Comparison of ENCODE assay signal across 9 cellular contexts in genomic region chr15:70493787-70494514, GRCh38.
A peak's percentile ranks its signal among the peaks of the same experiment; 100 is the strongest.
DNase-seq lines count a peak whose midpoint lies in the region; ATAC-seq and TF ChIP-seq lines count a peak whose summit lies in the region.
"Had no signal": no experiment of that assay in that cellular context is flagged by ENCODE, and none has a peak within 500 bp of the region (broad histone marks: within the 10 kb centered on the region; RNA-seq: fewer than 3 reads in every experiment).

No MANE protein-coding gene starts in this region.

- H3K4me3 Mint-ChIP-seq in mesothelial cell of epicardium = no peak overlapping the region

- no peak for TF ChIP-seq CTCF in mesothelial cell of epicardium (IDR thresholded peaks at IDR 0.05; ENCODE audit: unreplicated experiment)

- H3K36me3 Mint-ChIP-seq in mesothelial cell of epicardium = no peaks in the 10 kb centered on the region

- ATAC-seq in HG03135 (IDR thresholded peaks at IDR 0.05; ENCODE audit: unreplicated experiment) (no peak), HG03571 (IDR thresholded peaks at IDR 0.05; ENCODE audit: unreplicated experiment) (no peak)
- ATAC-seq in activated CD4-positive, CD25-positive, alpha-beta regulatory T cell treated with anti-CD3 and anti-CD28 coated beads, Interleukin-2, amount 50 U/mL, for 24 hours = no peak

- peaks cover 57% of the 10 kb centered on the region for H3K27me3 Mint-ChIP-seq in mesothelial cell of epicardium (ENCODE audit: low read depth)

- DNase-seq in DMS53 (lab: John Stamatoyannopoulos, UW) (peak; percentile 70), HuH-7.5 (ENCODE audit: low spot score) (peak; percentile 81), amniotic epithelial cell (ENCODE audit: low read depth) (peak; percentile 98), mesothelial cell of epicardium (ENCODE audit: low spot score in 2 of 2, unreplicated experiment in 2 of 2) (no peak), COR-L47 (lab: John Stamatoyannopoulos, UW) (no peak)
- DNase-seq: activated CD8-positive, alpha-beta memory T cell treated with anti-CD3 and anti-CD28 coated beads, Interleukin-2, amount 50 U/mL, for 48 hours had no signal

- H3K9me3 Mint-ChIP-seq in mesothelial cell of epicardium = no peaks in the 10 kb centered on the region

- H3K4me1 Mint-ChIP-seq in mesothelial cell of epicardium = peaks cover 46% of the 10 kb centered on the region

- peak overlapping the region; percentile 81 for H3K27ac Mint-ChIP-seq in mesothelial cell of epicardium

Comparison
In these comparisons a context has a peak if more than half of its experiments do, and no peak if none do; other contexts are left out.
1. DNase-seq: peak in DMS53 (single experiment), HuH-7.5 (single experiment) and amniotic epithelial cell (single experiment); none in mesothelial cell of epicardium (0 of 2) and COR-L47 (single experiment).